ENCODE assay signal across 18 cellular contexts in genomic region chr4:125187221-125187620, GRCh38.
DNase-seq lines count a peak whose midpoint lies in the region; ATAC-seq and TF ChIP-seq lines count a peak whose summit lies in the region.
"Had no signal": no experiment of that assay in that cellular context is flagged by ENCODE, and none has a peak within 500 bp of the region (broad histone marks: within the 10 kb centered on the region; RNA-seq: fewer than 3 reads in every experiment).

No MANE protein-coding gene starts in this region.

- H3K4me1 ChIP-seq in SK-N-SH (ENCODE audit: control insufficient read depth in 1 of 2, insufficient read depth in 2 of 2, low read depth in 1 of 2, low read length in 1 of 2) = peaks cover 0 to 12% of the 10 kb centered on the region in 2 experiments; a peak in 1 of 4 replicates
- H3K4me1 ChIP-seq: parathyroid adenoma had no signal

- H3F3A ChIP-seq in SK-N-SH (replicated peaks; ENCODE audit: insufficient read depth) = peaks cover 13% of the 10 kb centered on the region

- CTCF ChIA-PET in SK-N-SH (lab: Yijun Ruan, JAX) = no interaction called here

- POLR2A ChIA-PET in SK-N-SH (lab: Yijun Ruan, JAX) = no interaction called here

- no peak for TF ChIP-seq RAD21 in SK-N-SH (IDR thresholded peaks at IDR 0.05; ENCODE audit: low read length)

- no peaks in the 10 kb centered on the region for H3K9me2 ChIP-seq in SK-N-SH

- H3K27ac ChIP-seq in SK-N-SH (ENCODE audit: low read depth in 2 of 2, low read length in 1 of 2) = peak overlapping the region; percentile 22 to 73; a peak in 3 of 4 replicates
- H3K27ac ChIP-seq: parathyroid adenoma had no signal

- H3K27me3 ChIP-seq in SK-N-SH (ENCODE audit: insufficient read depth) = no peaks in the 10 kb centered on the region

- H2AFZ ChIP-seq in SK-N-SH (ENCODE audit: low read depth) = no peak overlapping the region; the same call in 1 of the 2 replicates
- H2AFZ ChIP-seq: parathyroid adenoma had no signal

- no peaks in the 10 kb centered on the region for H3K4me1 Mint-ChIP-seq in glutamatergic neuron (ENCODE audit: low read depth, unreplicated experiment)
- H3K4me1 Mint-ChIP-seq: CD4-positive, CD25-positive, alpha-beta regulatory T cell had no signal

- no peaks in the 10 kb centered on the region for H3K79me2 ChIP-seq in SK-N-SH (ENCODE audit: insufficient read depth)
- H3K79me2 ChIP-seq: parathyroid adenoma had no signal

- no peaks in the 10 kb centered on the region for H3K27me3 Mint-ChIP-seq in glutamatergic neuron (ENCODE audit: unreplicated experiment)
- H3K27me3 Mint-ChIP-seq: CD4-positive, CD25-positive, alpha-beta regulatory T cell had no signal

- TF ChIP-seq CTCF in SK-N-SH (IDR thresholded peaks at IDR 0.05) (no peak), fibroblast of mammary gland (conservative IDR thresholded peaks at IDR 0.05; ENCODE audit: control insufficient read depth, insufficient read depth, low read depth, low read length) (no peak), retinal pigment epithelial cell (conservative IDR thresholded peaks at IDR 0.05; ENCODE audit: low read depth, low read length) (no peak), glutamatergic neuron (IDR thresholded peaks at IDR 0.05; ENCODE audit: partially characterized antibody, unreplicated experiment) (no peak)

- H3K4me3 ChIP-seq in SK-N-SH (ENCODE audit: low read depth in 2 of 2, low read length in 1 of 2) (no peak overlapping the region), fibroblast of mammary gland (ENCODE audit: control insufficient read depth, low read depth, low read length) (no peak overlapping the region), retinal pigment epithelial cell (ENCODE audit: low read length) (no peak overlapping the region)

- no peaks in the 10 kb centered on the region for H3K36me3 Mint-ChIP-seq in glutamatergic neuron (ENCODE audit: unreplicated experiment)
- H3K36me3 Mint-ChIP-seq: CD4-positive, CD25-positive, alpha-beta regulatory T cell had no signal

- H3K4me2 ChIP-seq in SK-N-SH = 0 out of 2 replicates have a peak overlapping the region, but pooled peaks have one; percentile 8

- no peak overlapping the region for H3K9ac ChIP-seq in SK-N-SH
- H3K9ac ChIP-seq: parathyroid adenoma had no signal

- TF ChIP-seq EP300 in SK-N-SH (IDR thresholded peaks at IDR 0.05; ENCODE audit: borderline replicate concordance in 1 of 2, low read depth in 1 of 2, low read length in 1 of 2) = peak in 1 of 2 experiments; percentile 10; a peak in 1 of 4 replicates

- H3K9me3 Mint-ChIP-seq in glutamatergic neuron (ENCODE audit: unreplicated experiment) = no peaks in the 10 kb centered on the region

- H3K4me3 Mint-ChIP-seq in glutamatergic neuron (ENCODE audit: unreplicated experiment) = no peak overlapping the region
- H3K4me3 Mint-ChIP-seq: activated T-helper 1 cell treated with anti-CD3 and anti-CD28 coated beads, Interleukin-12 subunit alpha, Interleukin-12 subunit beta, Interleukin-2, Interleukin-4 antibody, amounts not matched to agents 30 ng/mL and 10 ng/mL and 1 ng/mL, durations not matched to agents 14 hours and 24 hours and 36 hours; CD4-positive, CD25-positive, alpha-beta regulatory T cell had no signal

- no peak overlapping the region for H3K27ac Mint-ChIP-seq in glutamatergic neuron (ENCODE audit: unreplicated experiment)
- H3K27ac Mint-ChIP-seq: activated T-helper 1 cell treated with anti-CD3 and anti-CD28 coated beads, Interleukin-12 subunit alpha, Interleukin-12 subunit beta, Interleukin-2, Interleukin-4 antibody, amounts not matched to agents 30 ng/mL and 10 ng/mL and 1 ng/mL, durations not matched to agents 14 hours and 24 hours and 36 hours; CD4-positive, CD25-positive, alpha-beta regulatory T cell had no signal

- peak; percentile 75 for DNase-seq in EH (ENCODE audit: low read depth)
- DNase-seq in SK-N-SH = no peak
- DNase-seq in fibroblast of mammary gland (ENCODE audit: low read depth) = peak; percentile 85
- peak; percentile 13 for DNase-seq in retinal pigment epithelial cell (ENCODE audit: low read depth)
- no peak for DNase-seq in SIG-M5 (lab: John Stamatoyannopoulos, UW)
- no peak for DNase-seq in NCI-H526 treated with DMSO at 0.1 percent for 48 hours (lab: John Stamatoyannopoulos, UW)
- DNase-seq in glutamatergic neuron = no peak
- DNase-seq: activated CD4-positive, alpha-beta T cell treated with anti-CD3 and anti-CD28 coated beads, Interleukin-2, amount 50 U/mL, for 1 hour; aorta; CD4-positive, CD25-positive, alpha-beta regulatory T cell; NCI-H1048; NK-92 treated with Interleukin-12 subunit alpha and Interleukin-12 subunit beta, amount 100 ng/mL, for 24 hours; SHP77; T1000 had no signal

- no peaks in the 10 kb centered on the region for H3K36me3 ChIP-seq in SK-N-SH (replicated peaks in 1 of 2; ENCODE audit: control insufficient read depth in 1 of 2, insufficient read depth in 2 of 2, low read length in 1 of 2)

- no peak for ATAC-seq in GM21717 (IDR thresholded peaks at IDR 0.05; ENCODE audit: unreplicated experiment)
- ATAC-seq: left cardiac atrium had no signal

- H3K9me3 ChIP-seq in SK-N-SH = no peaks in the 10 kb centered on the region

- no peaks in the 10 kb centered on the region for H4K20me1 ChIP-seq in SK-N-SH (ENCODE audit: insufficient read depth)

TF ChIP-seq in SK-N-SH, 30 proteins besides CTCF, POLR2A, EP300 and RAD21 (continues in another document):
- TF ChIP-seq SIN3A (IDR thresholded peaks at IDR 0.05; ENCODE audit: borderline replicate concordance, low read depth, low read length) (no peak), FOXJ3 (CRISPR knock-in tag; IDR thresholded peaks at IDR 0.05) (no peak), JUND (IDR thresholded peaks at IDR 0.05) (peak; percentile 55), SMC3 (IDR thresholded peaks at IDR 0.05; ENCODE audit: low read depth, low read length) (no peak), CHD2 (IDR thresholded peaks at IDR 0.05; ENCODE audit: low read length, partially characterized antibody) (no peak), RCOR1 (IDR thresholded peaks at IDR 0.05; ENCODE audit: low read length) (no peak), IRF3 (IDR thresholded peaks at IDR 0.05; ENCODE audit: low read depth, low read length) (no peak), TAF1 (IDR thresholded peaks at IDR 0.05; ENCODE audit: borderline replicate concordance, low read depth, low read length) (no peak), PBX3 (IDR thresholded peaks at IDR 0.05) (peak; percentile 77), GABPA (IDR thresholded peaks at IDR 0.05; ENCODE audit: low read depth) (no peak), TCF12 (IDR thresholded peaks at IDR 0.05) (peak; percentile 48), FOSL2 (IDR thresholded peaks at IDR 0.05; ENCODE audit: borderline replicate concordance, low read depth) (peak; percentile 54; the same call in 1 of the 2 replicates), POLR2AphosphoS5 (IDR thresholded peaks at IDR 0.05; ENCODE audit: low read depth, low read length) (no peak), ZBTB33 (IDR thresholded peaks at IDR 0.05; ENCODE audit: borderline replicate concordance, low read depth) (no peak), YY1 (IDR thresholded peaks at IDR 0.05; ENCODE audit: low read depth) (peak; percentile 27; the same call in 1 of the 2 replicates), USF1 (IDR thresholded peaks at IDR 0.05; ENCODE audit: borderline replicate concordance, low read depth) (no peak), MEF2A (IDR thresholded peaks at IDR 0.05; ENCODE audit: borderline replicate concordance, low read depth) (no peak), FOXM1 (IDR thresholded peaks at IDR 0.05; ENCODE audit: low read depth) (no peak), EZH2phosphoT487 (IDR thresholded peaks at IDR 0.05; ENCODE audit: borderline replicate concordance, low read depth) (no peak), NFIC (IDR thresholded peaks at IDR 0.05; ENCODE audit: borderline replicate concordance) (peak; percentile 8; the same call in 1 of the 2 replicates)

Comparison
In these comparisons a context has a peak if more than half of its experiments do, and no peak if none do; other contexts are left out.
1. DNase-seq: peak in EH (single experiment), fibroblast of mammary gland (single experiment) and retinal pigment epithelial cell (single experiment); none in SK-N-SH (single experiment), SIG-M5 (single experiment), NCI-H526 treated with DMSO at 0.1 percent for 48 hours (single experiment) and glutamatergic neuron (single experiment).